ENCODE assay signal across 8 cellular contexts in genomic region chr5:64958757-64959391, GRCh38.
DNase-seq lines count a peak whose midpoint lies in the region; ATAC-seq and TF ChIP-seq lines count a peak whose summit lies in the region.

No MANE protein-coding gene starts in this region.

- CTCF ChIA-PET in A673 (lab: Charles Lee): no interaction called here

- DNase-seq in A673 (ENCODE audit: low spot score) (peak; percentile 49), hepatocyte (ENCODE audit: low spot score) (peak; percentile 28), COR-L47 (lab: John Stamatoyannopoulos, UW) (no peak)
- no peak for DNase-seq in activated effector memory CD4-positive, alpha-beta T cell treated with Interleukin-2 at 50 U/mL for 16 hours

- H3K36me3 ChIP-seq in A673 (ENCODE audit: insufficient read depth, low read length, poor library complexity, severe bottlenecking) (no peaks in the 10 kb centered on the region), hepatocyte (replicated peaks; ENCODE audit: insufficient read depth, low read depth) (no peaks in the 10 kb centered on the region)

- TF ChIP-seq CTCF in A673 (conservative IDR thresholded peaks at IDR 0.05; ENCODE audit: low read depth, low read length) (peak; percentile 67), GM12874 (IDR thresholded peaks at IDR 0.05; ENCODE audit: insufficient read depth, low read depth, low read length) (peak; percentile 22; the same call in 1 of the 2 replicates), hepatocyte (IDR thresholded peaks at IDR 0.05; ENCODE audit: poor library complexity) (peak; percentile 67)

- H3K4me1 ChIP-seq in A673 (ENCODE audit: insufficient read depth, low read length, poor library complexity, severe bottlenecking) (no peaks in the 10 kb centered on the region), hepatocyte (ENCODE audit: insufficient read depth) (peaks cover 5% of the 10 kb centered on the region)

- no peaks in the 10 kb centered on the region for H3K9me2 ChIP-seq in hepatocyte (replicated peaks; ENCODE audit: insufficient read depth)

- no peaks in the 10 kb centered on the region for H3K27me3 ChIP-seq in A673 (replicated peaks; ENCODE audit: insufficient read depth, low read depth, low read length, poor library complexity)
- H3K27me3 ChIP-seq in hepatocyte: no peaks in the 10 kb centered on the region

- no peaks in the 10 kb centered on the region for H4K20me1 ChIP-seq in hepatocyte (ENCODE audit: insufficient read depth, poor library complexity, severe bottlenecking)

- no peak overlapping the region for H3K4me2 ChIP-seq in hepatocyte

- ATAC-seq in SK-N-SH treated with all-trans-retinoic acid at 6 μM for 48 hours (0 out of 3 replicates have a peak, but pooled peaks have one; percentile 40), HG03571 (IDR thresholded peaks at IDR 0.05; ENCODE audit: unreplicated experiment) (no peak), HG03139 (IDR thresholded peaks at IDR 0.05; ENCODE audit: unreplicated experiment) (no peak)

- no peaks in the 10 kb centered on the region for H3K79me2 ChIP-seq in hepatocyte

- H3K9me3 ChIP-seq in A673 (ENCODE audit: low read depth, low read length, poor library complexity, severe bottlenecking): peaks cover 7% of the 10 kb centered on the region
- H3K9me3 ChIP-seq in hepatocyte (ENCODE audit: low read depth): peaks cover 10% of the 10 kb centered on the region

- intact Hi-C loops in A673 (cut with micrococcal nuclease; ENCODE audit: unreplicated experiment): loop anchor here (2.0 kb wide), 1 partner anchor 524 kb away; no protein-coding TSS in a partner anchor

- H3K4me3 ChIP-seq in A673 (ENCODE audit: low read depth, low read length, poor library complexity, severe bottlenecking) (no peak overlapping the region), hepatocyte (no peak overlapping the region)

- BruUV-seq in A673 (replicated peaks; lab: Mats Ljungman, UMichigan): no TSS peak

- H2AFZ ChIP-seq in hepatocyte: no peak overlapping the region

- no peak overlapping the region for H3K27ac ChIP-seq in A673 (ENCODE audit: low read depth, low read length, poor library complexity, severe bottlenecking)
- H3K27ac ChIP-seq in hepatocyte: no peak overlapping the region

- POLR2A ChIA-PET in A673 (lab: Charles Lee; ENCODE audit: low non-redundant PET): interaction anchor here (0.6 kb wide), 1 partner anchor 683 kb away, joined by 3 read pairs; no protein-coding TSS in a partner anchor

TF ChIP-seq in SK-N-SH treated with all-trans-retinoic acid at 6 μM for 48 hours, 23 proteins besides CTCF, POLR2A, EP300 and RAD21:
- no peak for TF ChIP-seq POU6F1 (CRISPR knock-in tag; IDR thresholded peaks at IDR 0.05; ENCODE audit: borderline replicate concordance, low read depth)
- TF ChIP-seq ZNF70 (CRISPR knock-in tag; IDR thresholded peaks at IDR 0.05): no peak
- TF ChIP-seq PPARA (CRISPR knock-in tag; IDR thresholded peaks at IDR 0.05; ENCODE audit: borderline replicate concordance): no peak
- TF ChIP-seq ZFP30 (CRISPR knock-in tag; IDR thresholded peaks at IDR 0.05): no peak
- no peak for TF ChIP-seq ISL1 (CRISPR knock-in tag; IDR thresholded peaks at IDR 0.05)
- TF ChIP-seq TCF4 (CRISPR knock-in tag; IDR thresholded peaks at IDR 0.05; ENCODE audit: borderline replicate concordance): no peak
- no peak for TF ChIP-seq ZFP3 (CRISPR knock-in tag; IDR thresholded peaks at IDR 0.05)
- no peak for TF ChIP-seq ZNF8 (CRISPR knock-in tag; IDR thresholded peaks at IDR 0.05)
- no peak for TF ChIP-seq OSR1 (CRISPR knock-in tag; IDR thresholded peaks at IDR 0.05)
- no peak for TF ChIP-seq CSDC2 (CRISPR knock-in tag; IDR thresholded peaks at IDR 0.05)
- TF ChIP-seq TOX (CRISPR knock-in tag; IDR thresholded peaks at IDR 0.05; ENCODE audit: borderline replicate concordance): no peak
- TF ChIP-seq ARNTL (CRISPR knock-in tag; IDR thresholded peaks at IDR 0.05; ENCODE audit: borderline replicate concordance, low read depth): no peak
TF ChIP-seq in SK-N-SH treated with all-trans-retinoic acid at 6 μM for 48 hours: peak in this region for 0.

Comparison
In these comparisons a context has a peak if more than half of its experiments do, and no peak if none do; other contexts are left out.
1. DNase-seq: peak in A673 (single experiment) and hepatocyte (single experiment); none in COR-L47 (single experiment) and activated effector memory CD4-positive, alpha-beta T cell treated with Interleukin-2 at 50 U/mL for 16 hours (single experiment).
2. Peak in every context shown above with its lines, with median percentiles within 50 percentile points of each other: CTCF ChIP-seq.